In genomic region chr22:40046126-40046525, GRCh38 we compare ENCODE assay signal across 1 cellular context.
TF ChIP-seq lines count a peak whose summit lies in the region.

No MANE protein-coding gene starts in this region.

TF ChIP-seq in A549, 52 proteins besides CTCF, POLR2A, EP300 and RAD21:
- TF ChIP-seq, protein P1, sequence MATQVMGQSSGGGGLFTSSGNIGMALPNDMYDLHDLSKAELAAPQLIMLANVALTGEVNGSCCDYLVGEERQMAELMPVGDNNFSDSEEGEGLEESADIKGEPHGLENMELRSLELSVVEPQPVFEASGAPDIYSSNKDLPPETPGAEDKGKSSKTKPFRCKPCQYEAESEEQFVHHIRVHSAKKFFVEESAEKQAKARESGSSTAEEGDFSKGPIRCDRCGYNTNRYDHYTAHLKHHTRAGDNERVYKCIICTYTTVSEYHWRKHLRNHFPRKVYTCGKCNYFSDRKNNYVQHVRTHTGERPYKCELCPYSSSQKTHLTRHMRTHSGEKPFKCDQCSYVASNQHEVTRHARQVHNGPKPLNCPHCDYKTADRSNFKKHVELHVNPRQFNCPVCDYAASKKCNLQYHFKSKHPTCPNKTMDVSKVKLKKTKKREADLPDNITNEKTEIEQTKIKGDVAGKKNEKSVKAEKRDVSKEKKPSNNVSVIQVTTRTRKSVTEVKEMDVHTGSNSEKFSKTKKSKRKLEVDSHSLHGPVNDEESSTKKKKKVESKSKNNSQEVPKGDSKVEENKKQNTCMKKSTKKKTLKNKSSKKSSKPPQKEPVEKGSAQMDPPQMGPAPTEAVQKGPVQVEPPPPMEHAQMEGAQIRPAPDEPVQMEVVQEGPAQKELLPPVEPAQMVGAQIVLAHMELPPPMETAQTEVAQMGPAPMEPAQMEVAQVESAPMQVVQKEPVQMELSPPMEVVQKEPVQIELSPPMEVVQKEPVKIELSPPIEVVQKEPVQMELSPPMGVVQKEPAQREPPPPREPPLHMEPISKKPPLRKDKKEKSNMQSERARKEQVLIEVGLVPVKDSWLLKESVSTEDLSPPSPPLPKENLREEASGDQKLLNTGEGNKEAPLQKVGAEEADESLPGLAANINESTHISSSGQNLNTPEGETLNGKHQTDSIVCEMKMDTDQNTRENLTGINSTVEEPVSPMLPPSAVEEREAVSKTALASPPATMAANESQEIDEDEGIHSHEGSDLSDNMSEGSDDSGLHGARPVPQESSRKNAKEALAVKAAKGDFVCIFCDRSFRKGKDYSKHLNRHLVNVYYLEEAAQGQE (IDR thresholded peaks at IDR 0.05) = no peak
- TF ChIP-seq KDM1A (IDR thresholded peaks at IDR 0.05; ENCODE audit: low read depth) (no peak), ZC3H11A (IDR thresholded peaks at IDR 0.05) (no peak), JUNB (IDR thresholded peaks at IDR 0.05) (no peak), BCL3 (IDR thresholded peaks at IDR 0.05) (no peak), GATA3 (IDR thresholded peaks at IDR 0.05; ENCODE audit: borderline replicate concordance) (no peak), FOSB (CRISPR knock-in tag; IDR thresholded peaks at IDR 0.05) (no peak), HOXA7 (CRISPR knock-in tag; IDR thresholded peaks at IDR 0.05) (no peak), E2F6 (IDR thresholded peaks at IDR 0.05; ENCODE audit: borderline replicate concordance, low read depth) (no peak), KDM5A (IDR thresholded peaks at IDR 0.05) (no peak), HOXB5 (CRISPR knock-in tag; IDR thresholded peaks at IDR 0.05) (no peak), CBX8 (IDR thresholded peaks at IDR 0.05) (no peak), MAFK (IDR thresholded peaks at IDR 0.05; ENCODE audit: partially characterized antibody) (no peak), JUN (IDR thresholded peaks at IDR 0.05) (no peak), HDAC2 (IDR thresholded peaks at IDR 0.05) (no peak), PHF8 (IDR thresholded peaks at IDR 0.05; ENCODE audit: borderline replicate concordance, low read depth) (no peak), TFCP2L1 (CRISPR knock-in tag; IDR thresholded peaks at IDR 0.05) (no peak), RNF2 (IDR thresholded peaks at IDR 0.05; ENCODE audit: borderline replicate concordance, low read depth) (no peak)
- TF ChIP-seq, protein P2, sequence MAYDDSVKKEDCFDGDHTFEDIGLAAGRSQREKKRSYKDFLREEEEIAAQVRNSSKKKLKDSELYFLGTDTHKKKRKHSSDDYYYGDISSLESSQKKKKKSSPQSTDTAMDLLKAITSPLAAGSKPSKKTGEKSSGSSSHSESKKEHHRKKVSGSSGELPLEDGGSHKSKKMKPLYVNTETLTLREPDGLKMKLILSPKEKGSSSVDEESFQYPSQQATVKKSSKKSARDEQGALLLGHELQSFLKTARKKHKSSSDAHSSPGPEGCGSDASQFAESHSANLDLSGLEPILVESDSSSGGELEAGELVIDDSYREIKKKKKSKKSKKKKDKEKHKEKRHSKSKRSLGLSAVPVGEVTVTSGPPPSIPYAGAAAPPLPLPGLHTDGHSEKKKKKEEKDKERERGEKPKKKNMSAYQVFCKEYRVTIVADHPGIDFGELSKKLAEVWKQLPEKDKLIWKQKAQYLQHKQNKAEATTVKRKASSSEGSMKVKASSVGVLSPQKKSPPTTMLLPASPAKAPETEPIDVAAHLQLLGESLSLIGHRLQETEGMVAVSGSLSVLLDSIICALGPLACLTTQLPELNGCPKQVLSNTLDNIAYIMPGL (CRISPR knock-in tag; IDR thresholded peaks at IDR 0.05; ENCODE audit: borderline replicate concordance) = no peak
- TF ChIP-seq, protein P3, sequence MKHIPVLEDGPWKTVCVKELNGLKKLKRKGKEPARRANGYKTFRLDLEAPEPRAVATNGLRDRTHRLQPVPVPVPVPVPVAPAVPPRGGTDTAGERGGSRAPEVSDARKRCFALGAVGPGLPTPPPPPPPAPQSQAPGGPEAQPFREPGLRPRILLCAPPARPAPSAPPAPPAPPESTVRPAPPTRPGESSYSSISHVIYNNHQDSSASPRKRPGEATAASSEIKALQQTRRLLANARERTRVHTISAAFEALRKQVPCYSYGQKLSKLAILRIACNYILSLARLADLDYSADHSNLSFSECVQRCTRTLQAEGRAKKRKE (CRISPR knock-in tag; IDR thresholded peaks at IDR 0.05; ENCODE audit: low read depth) = no peak
